1 cellular context compared by ENCODE assay signal in genomic region chr5:156716981-156717380, GRCh38.
TF ChIP-seq lines count a peak whose summit lies in the region.

No MANE protein-coding gene starts in this region.

TF ChIP-seq in HepG2, 621 proteins besides CTCF, POLR2A, EP300 and RAD21:
- TF ChIP-seq ZNF260 (CRISPR knock-in tag; IDR thresholded peaks at IDR 0.05; ENCODE audit: borderline replicate concordance, low read depth) (no peak), HMG20B (CRISPR knock-in tag; conservative IDR thresholded peaks at IDR 0.05) (no peak), ZNF10 (CRISPR knock-in tag; IDR thresholded peaks at IDR 0.05; ENCODE audit: borderline replicate concordance, low read depth) (no peak), SP4 (CRISPR knock-in tag; IDR thresholded peaks at IDR 0.05) (no peak), ZNF362 (CRISPR knock-in tag; IDR thresholded peaks at IDR 0.05; ENCODE audit: borderline replicate concordance) (no peak), PHF20 (CRISPR knock-in tag; IDR thresholded peaks at IDR 0.05) (no peak), ZNF484 (CRISPR knock-in tag; IDR thresholded peaks at IDR 0.05; ENCODE audit: borderline replicate concordance, low read depth) (no peak), MAF1 (CRISPR knock-in tag; IDR thresholded peaks at IDR 0.05; ENCODE audit: borderline replicate concordance) (no peak), ZNF33B (CRISPR knock-in tag; IDR thresholded peaks at IDR 0.05) (no peak), SMAD3 (CRISPR knock-in tag; IDR thresholded peaks at IDR 0.05) (no peak), ZBTB37 (CRISPR knock-in tag; IDR thresholded peaks at IDR 0.05) (no peak), ZNF619 (CRISPR knock-in tag; IDR thresholded peaks at IDR 0.05) (no peak), ZNF781 (CRISPR knock-in tag; IDR thresholded peaks at IDR 0.05; ENCODE audit: borderline replicate concordance, not compliant biosample characterization) (no peak)
- TF ChIP-seq, protein P1, sequence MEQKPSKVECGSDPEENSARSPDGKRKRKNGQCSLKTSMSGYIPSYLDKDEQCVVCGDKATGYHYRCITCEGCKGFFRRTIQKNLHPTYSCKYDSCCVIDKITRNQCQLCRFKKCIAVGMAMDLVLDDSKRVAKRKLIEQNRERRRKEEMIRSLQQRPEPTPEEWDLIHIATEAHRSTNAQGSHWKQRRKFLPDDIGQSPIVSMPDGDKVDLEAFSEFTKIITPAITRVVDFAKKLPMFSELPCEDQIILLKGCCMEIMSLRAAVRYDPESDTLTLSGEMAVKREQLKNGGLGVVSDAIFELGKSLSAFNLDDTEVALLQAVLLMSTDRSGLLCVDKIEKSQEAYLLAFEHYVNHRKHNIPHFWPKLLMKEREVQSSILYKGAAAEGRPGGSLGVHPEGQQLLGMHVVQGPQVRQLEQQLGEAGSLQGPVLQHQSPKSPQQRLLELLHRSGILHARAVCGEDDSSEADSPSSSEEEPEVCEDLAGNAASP (CRISPR knock-in tag; IDR thresholded peaks at IDR 0.05; ENCODE audit: borderline replicate concordance): no peak
